Comparison of ENCODE assay signal across 8 cellular contexts in genomic region chr16:19410435-19411153, GRCh38. TPM values are rescaled to one million over a fixed set of nuclear protein-coding genes. Genes with fewer than 3 reads are reported as not detected.
A peak's percentile ranks its signal among the peaks of the same experiment; 100 is the strongest.
DNase-seq lines count a peak whose midpoint lies in the region; ATAC-seq, FAIRE-seq and TF ChIP-seq lines count a peak whose summit lies in the region.

No MANE protein-coding gene starts in this region.

- H3K4me3 ChIP-seq in ACC112 (ENCODE audit: low read depth, low read length) (peak overlapping the region; percentile 3; the same call in 1 of the 2 replicates), skeletal muscle satellite cell (ENCODE audit: low read length) (no peak overlapping the region)

- DNase-seq in GM12892 (ENCODE audit: insufficient read length) (peak; percentile 41), SW480 (ENCODE audit: low spot score) (peak; percentile 67), left cardiac atrium (peak; percentile 36), SKM-1 (lab: John Stamatoyannopoulos, UW; ENCODE audit: unreplicated experiment) (no peak)

- H3K4me1 ChIP-seq in ACC112 (ENCODE audit: control insufficient read depth, insufficient read depth, low read length, unreplicated experiment): no peaks in the 10 kb centered on the region
- H3K4me1 ChIP-seq in skeletal muscle satellite cell (ENCODE audit: control insufficient read depth, insufficient read depth, low read length): no peaks in the 10 kb centered on the region

- ATAC-seq in left cardiac atrium: peak; percentile 38 to 70
- no peak for ATAC-seq in GM21515 (IDR thresholded peaks at IDR 0.05; ENCODE audit: unreplicated experiment)
- no peak for ATAC-seq in GM18909 (IDR thresholded peaks at IDR 0.05; ENCODE audit: poor library complexity, unreplicated experiment)

- H3K9me3 ChIP-seq in skeletal muscle satellite cell (replicated peaks; ENCODE audit: low read length): no peaks in the 10 kb centered on the region

- intact Hi-C loops in left cardiac atrium (cut with DNase I): no loop called here

- H2AFZ ChIP-seq in ACC112 (ENCODE audit: low read length, unreplicated experiment): no peak overlapping the region

- H3K9ac ChIP-seq in skeletal muscle satellite cell (ENCODE audit: low read depth, low read length): no peak overlapping the region

- H3K27ac ChIP-seq in ACC112 (ENCODE audit: low read depth, low read length): no peak overlapping the region

- TF ChIP-seq POLR2A in GM12892 (IDR thresholded peaks at IDR 0.05; ENCODE audit: low read depth, low read length): no peak

- FAIRE-seq in GM12892 (lab: Jason Lieb, UNC): no peak

- H3K4me2 ChIP-seq in skeletal muscle satellite cell (ENCODE audit: low read length): peak overlapping the region; percentile 13

- H3K36me3 ChIP-seq in ACC112 (ENCODE audit: insufficient read depth, low read length): no peaks in the 10 kb centered on the region
- H3K36me3 ChIP-seq in skeletal muscle satellite cell (ENCODE audit: insufficient read depth, low read length): no peaks in the 10 kb centered on the region

- no peaks in the 10 kb centered on the region for H3K79me2 ChIP-seq in ACC112 (ENCODE audit: control insufficient read depth, insufficient read depth, low read length, unreplicated experiment)

- H3K27me3 ChIP-seq in ACC112 (ENCODE audit: insufficient read depth, low read length): peaks cover 86% of the 10 kb centered on the region
- H3K27me3 ChIP-seq in skeletal muscle satellite cell (ENCODE audit: control insufficient read depth, insufficient read depth, low read length): peaks cover 21% of the 10 kb centered on the region

RNA-seq across cellular contexts. Expression of gene TMC5, which starts 7.1 kb away (rescaled TPM):
- not detected for polyA plus RNA-seq in GM12892 (2012; ENCODE audit: missing spikeins)
- total RNA-seq in left cardiac atrium: under 1 TPM; 0.41 to 0.42 TPM
- total RNA-seq in skeletal muscle satellite cell (2012; rRNA removed): not detected in 2 replicates

Comparison
In these comparisons a context has a peak if more than half of its experiments do, and no peak if none do; other contexts are left out.
1. ATAC-seq: peak in left cardiac atrium (2 of 2); none in GM21515 (single experiment) and GM18909 (single experiment).